In genomic region chr10:101090597-101090996, GRCh38 we compare ENCODE assay signal across 21 cellular contexts. TPM values are rescaled to one million over a fixed set of nuclear protein-coding genes. Genes with fewer than 3 reads are reported as not detected.
A peak's percentile ranks its signal among the peaks of the same experiment; 100 is the strongest.
DNase-seq lines count a peak whose midpoint lies in the region; ATAC-seq, FAIRE-seq and TF ChIP-seq lines count a peak whose summit lies in the region.
"Had no signal": no experiment of that assay in that cellular context is flagged by ENCODE, and none has a peak within 500 bp of the region (broad histone marks: within the 10 kb centered on the region; RNA-seq: fewer than 3 reads in every experiment).

No MANE protein-coding gene starts in this region.

- H4K20me1 ChIP-seq in keratinocyte (ENCODE audit: control insufficient read depth, extremely low read depth, insufficient read depth, low read length), result no peaks in the 10 kb centered on the region
- H4K20me1 ChIP-seq: BLaER1 had no signal

- H3K9ac ChIP-seq in keratinocyte (ENCODE audit: control insufficient read depth, extremely low read depth, insufficient read depth, low read length), result no peak overlapping the region
- H3K9ac ChIP-seq: BLaER1, GM23248 had no signal

- no peak overlapping the region for H3K4me3 ChIP-seq in HEK293 (ENCODE audit: low read depth, low read length)
- H3K4me3 ChIP-seq in keratinocyte (ENCODE audit: control insufficient read depth in 2 of 3, extremely low read depth in 1 of 3, insufficient read depth in 2 of 3, low read depth in 1 of 3, low read length in 3 of 3), result no peak overlapping the region
- H3K4me3 ChIP-seq: BLaER1, GM23248 had no signal

- CTCF ChIA-PET in HEK293 (lab: Yijun Ruan, JAX), result interaction anchor here (0.7 to 16.6 kb wide), 3 partner anchors 8 to 260 kb away, joined by 3 to 506 read pairs (median 3); partner anchors contain the start of gene TLX1

- no peak for DNase-seq in keratinocyte (ENCODE audit: low read depth, low spot score)
- DNase-seq: CD4-positive, alpha-beta memory T cell; DMS79; GDM1; GM23248; HCEC 1CT; HFFc6; KBM-7 had no signal

- FAIRE-seq in keratinocyte (lab: Jason Lieb, UNC), result no peak
- FAIRE-seq: GM12892, GM18507, H54, HTR-8/SVneo had no signal

- no peaks in the 10 kb centered on the region for H3K79me2 ChIP-seq in keratinocyte (ENCODE audit: control insufficient read depth, insufficient read depth, low read length)

- H3K4me1 ChIP-seq in HEK293 (ENCODE audit: control insufficient read depth, insufficient read depth, low read length) (no peaks in the 10 kb centered on the region), keratinocyte (ENCODE audit: control insufficient read depth, extremely low read depth, insufficient read depth, low read length) (peaks cover 31% of the 10 kb centered on the region)
- H3K4me1 ChIP-seq: BLaER1 had no signal

- H3K9me3 ChIP-seq in HEK293 (ENCODE audit: control insufficient read depth, insufficient read depth, low read depth, low read length) (no peaks in the 10 kb centered on the region), keratinocyte (ENCODE audit: control insufficient read depth, low read depth, low read length) (no peaks in the 10 kb centered on the region)
- H3K9me3 ChIP-seq: BLaER1 had no signal

- H3K36me3 ChIP-seq in HEK293 (ENCODE audit: control insufficient read depth in 2 of 2, insufficient read depth in 1 of 2, low read length in 2 of 2) (no peaks in the 10 kb centered on the region), keratinocyte (ENCODE audit: control insufficient read depth in 2 of 2, extremely low read depth in 1 of 2, insufficient read depth in 2 of 2, low read length in 2 of 2) (no peaks in the 10 kb centered on the region)
- H3K36me3 ChIP-seq: BLaER1 had no signal

- no peak for ATAC-seq in GM18907 (IDR thresholded peaks at IDR 0.05; ENCODE audit: unreplicated experiment)
- ATAC-seq in GM21515 (IDR thresholded peaks at IDR 0.05; ENCODE audit: unreplicated experiment), result no peak
- ATAC-seq in HG02973 (IDR thresholded peaks at IDR 0.05; ENCODE audit: unreplicated experiment), result no peak

- dilution Hi-C loops in keratinocyte (cut with MboI; ENCODE audit: extremely low pct_ligation_motif_present, low sequenced_read_pairs), result no loop called here

- peaks cover 2% of the 10 kb centered on the region for H3K9me1 ChIP-seq in keratinocyte (ENCODE audit: control insufficient read depth, extremely low read depth, insufficient read depth, low read length)

- TF ChIP-seq CTCF in HEK293 (tag by site-specific recombination; IDR thresholded peaks at IDR 0.05) (no peak), VCaP (conservative IDR thresholded peaks at IDR 0.05) (no peak), keratinocyte (optimal IDR thresholded peaks at IDR 0.05 in 1 of 3, IDR thresholded peaks at IDR 0.05 in 1 of 3, conservative IDR thresholded peaks at IDR 0.05 in 1 of 3; ENCODE audit: extremely low read depth in 1 of 3, insufficient read depth in 2 of 3, low read length in 3 of 3) (no peak)

- H3K4me2 ChIP-seq in keratinocyte (ENCODE audit: control insufficient read depth, extremely low read depth, insufficient read depth, low read depth, low read length), result peak overlapping the region; percentile 48
- H3K4me2 ChIP-seq: BLaER1 had no signal

- H3K27ac ChIP-seq in HEK293 (ENCODE audit: extremely low read depth, low read depth, low read length), result no peak overlapping the region
- peak overlapping the region; percentile 73 for H3K27ac ChIP-seq in VCaP
- no peak overlapping the region for H3K27ac ChIP-seq in keratinocyte (ENCODE audit: control insufficient read depth, insufficient read depth, low read length)
- H3K27ac ChIP-seq: BLaER1, GM23248 had no signal

- POLR2A ChIA-PET in HEK293 (lab: Yijun Ruan, JAX), result no interaction called here

- peaks cover 15% of the 10 kb centered on the region for H3K27me3 ChIP-seq in keratinocyte (ENCODE audit: control insufficient read depth, extremely low read depth, insufficient read depth, low read length)

- H2AFZ ChIP-seq in keratinocyte (ENCODE audit: control insufficient read depth, low read length), result no peak overlapping the region
- H2AFZ ChIP-seq: GM23248 had no signal

TF ChIP-seq in HEK293, 187 proteins besides CTCF, POLR2A, EP300 and RAD21:
- no peak for TF ChIP-seq ZNF830 (tag by site-specific recombination; IDR thresholded peaks at IDR 0.05; ENCODE audit: low read depth)
- peak; percentile 72 for TF ChIP-seq KLF1 (tag by site-specific recombination; IDR thresholded peaks at IDR 0.05)
- TF ChIP-seq PRDM6 (tag by site-specific recombination; IDR thresholded peaks at IDR 0.05), result no peak
- TF ChIP-seq OSR2 (tag by site-specific recombination; IDR thresholded peaks at IDR 0.05), result no peak
- TF ChIP-seq SCRT2 (tag by site-specific recombination; IDR thresholded peaks at IDR 0.05), result peak; percentile 92
TF ChIP-seq in HEK293: peak in this region for 2.

RNA-seq across cellular contexts. Expression of gene KAZALD1, which starts 28.8 kb away (rescaled TPM):
- polyA plus RNA-seq in keratinocyte, result 0.08 to 0.18 TPM (median 0.18 TPM) in 3 replicates
- 0.40 TPM for polyA plus RNA-seq in keratinocyte (2011; ENCODE audit: low read depth)
- polyA plus RNA-seq in keratinocyte (2011; cell fraction: cytosol; rRNA removed), result 0.06 and 0.07 TPM in 2 replicates
- 0.11 TPM in 1 of 2 replicates, not detected in the other for polyA plus RNA-seq in keratinocyte (2011; cell fraction: nucleus; rRNA removed)
- polyA plus RNA-seq in keratinocyte (2012; ENCODE audit: low replicate concordance), result 0.18 and 0.72 TPM in 2 replicates
- 0.36 to 0.38 TPM in 2 of 3 replicates, not detected in the other for polyA minus RNA-seq in keratinocyte
- polyA minus RNA-seq in keratinocyte (2011; cell fraction: cytosol; rRNA and poly(A)+ RNA removed), result 0.96 TPM
- polyA minus RNA-seq in keratinocyte (2011; cell fraction: nucleus; rRNA and poly(A)+ RNA removed), result not detected in 2 replicates
- polyA plus RNA-seq: CD4-positive, alpha-beta memory T cell; IgD-negative memory B cell had no signal

RNA-seq across cellular contexts. Expression of gene TLX1, which starts 40.5 kb away (rescaled TPM):
- polyA plus RNA-seq in keratinocyte, result not detected in 3 replicates
- polyA plus RNA-seq in keratinocyte (2011; ENCODE audit: low read depth), result not detected
- polyA plus RNA-seq in keratinocyte (2011; cell fraction: cytosol; rRNA removed), result not detected in 2 replicates
- polyA plus RNA-seq in keratinocyte (2011; cell fraction: nucleus; rRNA removed), result not detected in 2 replicates
- not detected in 2 replicates for polyA plus RNA-seq in keratinocyte (2012; ENCODE audit: low replicate concordance)
- not detected in 3 replicates for polyA minus RNA-seq in keratinocyte
- not detected for polyA minus RNA-seq in keratinocyte (2011; cell fraction: cytosol; rRNA and poly(A)+ RNA removed)
- not detected in 2 replicates for polyA minus RNA-seq in keratinocyte (2011; cell fraction: nucleus; rRNA and poly(A)+ RNA removed)
- polyA plus RNA-seq: AG04450; CD14-positive monocyte; CD4-positive, alpha-beta memory T cell; GM23248; IgD-negative memory B cell had no signal

RNA-seq across cellular contexts. Expression of gene SFXN3, which starts 59.6 kb away (rescaled TPM):
- 77.0 to 102 TPM (median 78.7 TPM) in 3 replicates for polyA plus RNA-seq in keratinocyte
- 16.3 TPM for polyA plus RNA-seq in keratinocyte (2011; ENCODE audit: low read depth)
- 46.8 and 54.3 TPM in 2 replicates for polyA plus RNA-seq in keratinocyte (2011; cell fraction: cytosol; rRNA removed)
- polyA plus RNA-seq in keratinocyte (2011; cell fraction: nucleus; rRNA removed), result 223 and 238 TPM in 2 replicates
- 29.7 and 42.9 TPM in 2 replicates for polyA plus RNA-seq in keratinocyte (2012; ENCODE audit: low replicate concordance)
- 101 to 143 TPM (median 111 TPM) in 3 replicates for polyA minus RNA-seq in keratinocyte
- polyA minus RNA-seq in keratinocyte (2011; cell fraction: cytosol; rRNA and poly(A)+ RNA removed), result 110 TPM
- 45.5 and 69.4 TPM in 2 replicates for polyA minus RNA-seq in keratinocyte (2011; cell fraction: nucleus; rRNA and poly(A)+ RNA removed)

RNA-seq across cellular contexts. Expression of gene PDZD7, which starts 59.7 kb away (rescaled TPM):
- 0.31 to 0.54 TPM (median 0.54 TPM) in 3 replicates for polyA plus RNA-seq in keratinocyte
- polyA plus RNA-seq in keratinocyte (2011; ENCODE audit: low read depth), result 0.10 TPM
- 0.15 and 0.34 TPM in 2 replicates for polyA plus RNA-seq in keratinocyte (2011; cell fraction: cytosol; rRNA removed)
- 1.1 and 1.2 TPM in 2 replicates for polyA plus RNA-seq in keratinocyte (2011; cell fraction: nucleus; rRNA removed)
- polyA plus RNA-seq in keratinocyte (2012; ENCODE audit: low replicate concordance), result 0.34 and 1.0 TPM in 2 replicates
- polyA minus RNA-seq in keratinocyte, result 0.20 to 0.40 TPM in 2 of 3 replicates, not detected in the other
- not detected for polyA minus RNA-seq in keratinocyte (2011; cell fraction: cytosol; rRNA and poly(A)+ RNA removed)
- polyA minus RNA-seq in keratinocyte (2011; cell fraction: nucleus; rRNA and poly(A)+ RNA removed), result 0.11 and 0.78 TPM in 2 replicates
- polyA plus RNA-seq: CD14-positive monocyte, IgD-negative memory B cell had no signal
